ENCODE assay signal across 9 cellular contexts in genomic region chr21:35529141-35529863, GRCh38.
DNase-seq lines count a peak whose midpoint lies in the region; TF ChIP-seq lines count a peak whose summit lies in the region.
"Had no signal": no experiment of that assay in that cellular context is flagged by ENCODE, and none has a peak within 500 bp of the region (broad histone marks: within the 10 kb centered on the region; RNA-seq: fewer than 3 reads in every experiment).

No MANE protein-coding gene starts in this region.

- H3K4me3 ChIP-seq in coronary artery (peak overlapping the region; percentile 62), osteoblast (ENCODE audit: insufficient read depth, low read length) (peak overlapping the region; percentile 63)

- peak overlapping the region; percentile 70 for H2AFZ ChIP-seq in osteoblast (ENCODE audit: low read length)

- peak overlapping the region; percentile 82 for H3K4me2 ChIP-seq in osteoblast (ENCODE audit: insufficient read depth, low read length)

- no peaks in the 10 kb centered on the region for H3K27me3 ChIP-seq in osteoblast (ENCODE audit: insufficient read depth, low read length)

- H3K36me3 ChIP-seq in osteoblast (ENCODE audit: insufficient read depth, low read length), result no peaks in the 10 kb centered on the region

- H3K4me1 ChIP-seq in osteoblast (ENCODE audit: insufficient read depth, low read length), result peaks cover 31% of the 10 kb centered on the region

- H3K9me3 ChIP-seq in osteoblast (ENCODE audit: low read depth, low read length), result no peaks in the 10 kb centered on the region

- H3K79me2 ChIP-seq in osteoblast (ENCODE audit: insufficient read depth, low read length), result no peaks in the 10 kb centered on the region

- DNase-seq in SKM-1 treated with dmso at 0.1 percent for 144 hours (lab: John Stamatoyannopoulos, UW; ENCODE audit: unreplicated experiment) (peak; percentile 13), SKM-1 (lab: John Stamatoyannopoulos, UW; ENCODE audit: unreplicated experiment) (no peak), MV-4-11 (lab: John Stamatoyannopoulos, UW) (peak; percentile 34), coronary artery (ENCODE audit: low spot score) (no peak), osteoblast (ENCODE audit: insufficient read length, low spot score, missing footprints) (no peak)
- DNase-seq in activated CD8-positive, alpha-beta memory T cell treated with anti-CD3 and anti-CD28 coated beads, Interleukin-2, amount 50 U/mL, for 48 hours, result no peak
- DNase-seq in stimulated activated CD4-positive, alpha-beta T cell treated with anti-CD3 and anti-CD28 coated beads, Interleukin-1b, Interleukin-23, amount 100 ng/mL, for 48 hours, result no peak
- DNase-seq in stimulated activated CD4-positive, alpha-beta T cell treated with anti-CD3 and anti-CD28 coated beads, Interleukin-15, amount 100 ng/mL, for 24 hours, result no peak

- TF ChIP-seq CTCF in coronary artery (IDR thresholded peaks at IDR 0.05) (no peak), osteoblast (IDR thresholded peaks at IDR 0.05; ENCODE audit: extremely low read depth, low read depth, low read length) (no peak)

- H4K20me1 ChIP-seq in osteoblast (ENCODE audit: insufficient read depth, low read length), result no peaks in the 10 kb centered on the region

- H3K27ac ChIP-seq in coronary artery (peak overlapping the region in 1 of 2 donors; percentile 61), osteoblast (ENCODE audit: low read depth, low read length) (peak overlapping the region; percentile 70)
- H3K27ac ChIP-seq: VCaP had no signal

Comparison
In these comparisons a context has a peak if more than half of its experiments do, and no peak if none do; other contexts are left out.
1. DNase-seq: peak in SKM-1 treated with dmso at 0.1 percent for 144 hours (single experiment) and MV-4-11 (single experiment); none in SKM-1 (single experiment), coronary artery (single experiment), osteoblast (single experiment), activated CD8-positive, alpha-beta memory T cell treated with anti-CD3 and anti-CD28 coated beads, Interleukin-2, amount 50 U/mL, for 48 hours (single experiment), stimulated activated CD4-positive, alpha-beta T cell treated with anti-CD3 and anti-CD28 coated beads, Interleukin-1b, Interleukin-23, amount 100 ng/mL, for 48 hours (single experiment) and stimulated activated CD4-positive, alpha-beta T cell treated with anti-CD3 and anti-CD28 coated beads, Interleukin-15, amount 100 ng/mL, for 24 hours (single experiment).